ENCODE assay signal across 1 cellular context in genomic region chr1:112954945-112955677, GRCh38.
TF ChIP-seq lines count a peak whose summit lies in the region.

No MANE protein-coding gene starts in this region.

TF ChIP-seq in K562, 482 proteins besides CTCF, POLR2A, EP300 and RAD21 (continued from another document and continues in another):
- no peak for TF ChIP-seq E2F5 (CRISPR knock-in tag; IDR thresholded peaks at IDR 0.05)
- peak; percentile 84 for TF ChIP-seq NBN (IDR thresholded peaks at IDR 0.05; ENCODE audit: low read depth)
- peak; percentile 12; the same call in 1 of the 2 replicates for TF ChIP-seq ZBTB17 (CRISPR knock-in tag; IDR thresholded peaks at IDR 0.05)
- no peak for TF ChIP-seq NFRKB (IDR thresholded peaks at IDR 0.05; ENCODE audit: low read depth)
- no peak for TF ChIP-seq BDP1 (IDR thresholded peaks at IDR 0.05; ENCODE audit: insufficient read depth, insufficient read length)
- no peak for TF ChIP-seq SP1 (CRISPR knock-in tag; IDR thresholded peaks at IDR 0.05)
- peak; percentile 49; the same call in 1 of the 2 replicates for TF ChIP-seq RUNX1 (IDR thresholded peaks at IDR 0.05; ENCODE audit: low read depth)
- no peak for TF ChIP-seq PURB (CRISPR knock-in tag; IDR thresholded peaks at IDR 0.05; ENCODE audit: low read depth)
- peak; percentile 12; the same call in 1 of the 2 replicates for TF ChIP-seq LEF1 (IDR thresholded peaks at IDR 0.05)
- 0 out of 2 replicates have a peak, but pooled peaks have one; percentile 14 for TF ChIP-seq MIER1 (IDR thresholded peaks at IDR 0.05; ENCODE audit: low read depth)
- peak; percentile 28; the same call in 1 of the 2 replicates for TF ChIP-seq ZNF707 (CRISPR knock-in tag; conservative IDR thresholded peaks at IDR 0.05)
- peak; percentile 68 for TF ChIP-seq FOXJ2 (tag; IDR thresholded peaks at IDR 0.05)
- TF ChIP-seq RAD51 (IDR thresholded peaks at IDR 0.05; ENCODE audit: borderline replicate concordance, low read depth) = peak; percentile 0; the same call in 1 of the 2 replicates
- peak; percentile 52; the same call in 1 of the 2 replicates for TF ChIP-seq ZNF384 (IDR thresholded peaks at IDR 0.05; ENCODE audit: low read depth, low read length)
- TF ChIP-seq RHOXF2B (CRISPR knock-in tag; conservative IDR thresholded peaks at IDR 0.05) = 0 out of 2 replicates have a peak, but pooled peaks have one; percentile 37
- 0 out of 2 replicates have a peak, but pooled peaks have one; percentile 22 for TF ChIP-seq THAP12 (CRISPR knock-in tag; IDR thresholded peaks at IDR 0.05)
- TF ChIP-seq NR3C1 (CRISPR knock-in tag; IDR thresholded peaks at IDR 0.05) = no peak
- no peak for TF ChIP-seq ZNF408 (CRISPR knock-in tag; IDR thresholded peaks at IDR 0.05; ENCODE audit: low read depth)
- TF ChIP-seq AFF1 (IDR thresholded peaks at IDR 0.05; ENCODE audit: low read depth in 1 of 2, partially characterized antibody in 2 of 2) = peak; percentile 40 to 59
- peak; percentile 12 for TF ChIP-seq CCNT2 (IDR thresholded peaks at IDR 0.05; ENCODE audit: borderline replicate concordance, extremely low read depth, insufficient read length, low read depth, low read length)
- TF ChIP-seq ZNF318 (IDR thresholded peaks at IDR 0.05; ENCODE audit: borderline replicate concordance in 1 of 2, low read depth in 1 of 2) = no peak
- no peak for TF ChIP-seq ZSCAN32 (CRISPR knock-in tag; IDR thresholded peaks at IDR 0.05)
- peak in 1 of 2 experiments; percentile 17; a peak in 1 of 4 replicates for TF ChIP-seq RCOR1 (IDR thresholded peaks at IDR 0.05; ENCODE audit: borderline replicate concordance in 1 of 2, low read depth in 2 of 2, low read length in 2 of 2)
- 0 out of 2 replicates have a peak, but pooled peaks have one; percentile 5 for TF ChIP-seq SMAD3 (CRISPR knock-in tag; conservative IDR thresholded peaks at IDR 0.05)
- TF ChIP-seq BHLHE40 (IDR thresholded peaks at IDR 0.05; ENCODE audit: low read length) = 0 out of 2 replicates have a peak, but pooled peaks have one; percentile 17
- no peak for TF ChIP-seq CBX3 (IDR thresholded peaks at IDR 0.05; ENCODE audit: borderline replicate concordance in 1 of 2, low read length in 2 of 2)
- peak; percentile 37; the same call in 1 of the 2 replicates for TF ChIP-seq MAFK (IDR thresholded peaks at IDR 0.05; ENCODE audit: low read length)
- peak in 1 of 2 experiments; percentile 64; a peak in 1 of 4 replicates for TF ChIP-seq TEAD1 (CRISPR knock-in tag; IDR thresholded peaks at IDR 0.05)
- TF ChIP-seq RB1 (IDR thresholded peaks at IDR 0.05; ENCODE audit: low read depth) = 0 out of 2 replicates have a peak, but pooled peaks have one; percentile 13
- peak; percentile 37 to 76; a peak in 3 of 4 replicates for TF ChIP-seq MLLT1 (IDR thresholded peaks at IDR 0.05)
- no peak for TF ChIP-seq CBX1 (IDR thresholded peaks at IDR 0.05; ENCODE audit: low read depth)
- TF ChIP-seq ZNF23 (CRISPR knock-in tag; IDR thresholded peaks at IDR 0.05) = no peak
- 0 out of 2 replicates have a peak, but pooled peaks have one; percentile 17 for TF ChIP-seq CAMTA2 (CRISPR knock-in tag; conservative IDR thresholded peaks at IDR 0.05)
- 0 out of 2 replicates have a peak, but pooled peaks have one; percentile 30 for TF ChIP-seq CTBP1 (IDR thresholded peaks at IDR 0.05; ENCODE audit: borderline replicate concordance)
- 0 out of 2 replicates have a peak, but pooled peaks have one; percentile 14 for TF ChIP-seq ETS1 (conservative IDR thresholded peaks at IDR 0.05; ENCODE audit: control insufficient read depth, low read depth, low read length)
